Comparison of ENCODE assay signal across 9 cellular contexts in the genomic region with DNA sequence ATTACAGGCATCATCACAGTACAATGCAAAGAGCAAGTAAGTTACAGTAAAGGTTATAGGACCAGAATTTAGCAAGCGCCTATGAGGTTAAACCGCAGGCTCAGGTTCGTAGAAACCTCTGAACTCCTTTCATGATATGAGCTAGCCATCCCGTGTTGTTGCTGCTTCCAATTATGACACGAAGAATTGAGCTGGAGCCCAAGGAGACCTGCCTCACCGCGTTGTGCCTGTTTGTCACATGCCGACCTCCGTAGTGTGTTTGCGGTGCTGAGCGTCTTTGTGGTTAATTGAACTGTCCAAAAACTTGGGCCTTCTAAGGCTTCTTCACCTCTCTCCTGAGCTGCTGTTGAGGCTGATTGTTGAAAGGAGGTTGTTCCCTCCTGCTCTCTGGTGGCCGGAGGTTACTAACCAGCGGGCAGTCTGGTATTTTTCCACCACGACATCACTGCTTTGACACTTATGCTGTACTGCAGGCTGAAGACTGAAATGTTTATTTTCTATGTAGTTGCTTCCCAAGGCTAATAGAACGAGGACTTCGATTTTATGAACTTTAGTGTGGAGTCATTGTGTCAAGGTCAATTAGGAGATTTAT.
DNase-seq lines count a peak whose midpoint lies in the region; ATAC-seq lines count a peak whose summit lies in the region.
"Had no signal": no experiment of that assay in that cellular context is flagged by ENCODE, and none has a peak within 500 bp of the region (broad histone marks: within the 10 kb centered on the region; RNA-seq: fewer than 3 reads in every experiment).

No MANE protein-coding gene starts in this region.

- ATAC-seq in GM18870 (IDR thresholded peaks at IDR 0.05; ENCODE audit: unreplicated experiment) = no peak

- H3K36me3 ChIP-seq in HAP-1 (replicated peaks) = peaks cover 57% of the 10 kb centered on the region

- H3K4me3 ChIP-seq in HAP-1 = no peak overlapping the region

- no peaks in the 10 kb centered on the region for H3K4me1 ChIP-seq in HAP-1

- in situ Hi-C loops in Caki2 (cut with HindIII; ENCODE audit: low pct_unique_long_range_greater_than_20kb, low sequenced_read_pairs) (no loop called here), HAP-1 (cut with MboI; ENCODE audit: low sequenced_read_pairs) (no loop called here)

- H3K27me3 ChIP-seq in HAP-1 (ENCODE audit: low read depth) = no peaks in the 10 kb centered on the region

- H3K9me3 ChIP-seq in HAP-1 = no peaks in the 10 kb centered on the region

- DNase-seq in Caki2 (ENCODE audit: low read depth) (peak; percentile 53), NCI-H226 (peak; percentile 51), epidermal melanocyte (ENCODE audit: insufficient read length, low spot score) (peak; percentile 53), nucleus accumbens (lab: John Stamatoyannopoulos, UW) (peak in 33 of 56 donors; percentile 7 to 71 (median 40)), HAP-1 (ENCODE audit: low spot score in 2 of 2) (no peak), kidney glomerular epithelial cell (lab: John Stamatoyannopoulos, UW) (no peak)
- no peak for DNase-seq in stimulated activated CD4-positive, alpha-beta T cell treated with anti-CD3 and anti-CD28 coated beads, Interleukin-12 subunit alpha, Interleukin-12 subunit beta, amount 100 ng/mL, for 4 hours
- DNase-seq: stimulated activated CD4-positive, alpha-beta T cell treated with anti-CD3 and anti-CD28 coated beads, Interleukin-4, amount 100 ng/mL, for 4 hours had no signal

Comparison
In these comparisons a context has a peak if more than half of its experiments do, and no peak if none do; other contexts are left out.
1. DNase-seq: peak in Caki2 (single experiment), NCI-H226 (single experiment), epidermal melanocyte (single experiment) and nucleus accumbens (33 of 56); none in HAP-1 (0 of 2), kidney glomerular epithelial cell (single experiment) and stimulated activated CD4-positive, alpha-beta T cell treated with anti-CD3 and anti-CD28 coated beads, Interleukin-12 subunit alpha, Interleukin-12 subunit beta, amount 100 ng/mL, for 4 hours (single experiment).